In genomic region chr3:160440687-160441086, GRCh38 we compare ENCODE assay signal across 1 cellular context.
TF ChIP-seq lines count a peak whose summit lies in the region.

No MANE protein-coding gene starts in this region.

TF ChIP-seq in HEK293, 187 proteins besides CTCF, POLR2A, EP300 and RAD21 (continued from another document):
- TF ChIP-seq ELK4 (IDR thresholded peaks at IDR 0.05; ENCODE audit: borderline replicate concordance, low read depth, low read length), result no peak
- TF ChIP-seq SCRT1 (tag by site-specific recombination; IDR thresholded peaks at IDR 0.05; ENCODE audit: borderline replicate concordance), result no peak
- TF ChIP-seq GFI1B (tag by site-specific recombination; IDR thresholded peaks at IDR 0.05), result peak; percentile 70
- TF ChIP-seq ZNF121 (tag by site-specific recombination; IDR thresholded peaks at IDR 0.05), result peak; percentile 58; the same call in 1 of the 2 replicates
- TF ChIP-seq ZNF10 (tag by site-specific recombination; IDR thresholded peaks at IDR 0.05), result peak; percentile 30; the same call in 1 of the 2 replicates
- TF ChIP-seq ZNF391 (tag by site-specific recombination; IDR thresholded peaks at IDR 0.05; ENCODE audit: borderline replicate concordance, low read depth), result 0 out of 2 replicates have a peak, but pooled peaks have one; percentile 33
- TF ChIP-seq ZNF629 (tag by site-specific recombination; IDR thresholded peaks at IDR 0.05), result peak; percentile 35; the same call in 1 of the 2 replicates
- peak; percentile 89 for TF ChIP-seq OVOL3 (tag by site-specific recombination; IDR thresholded peaks at IDR 0.05)
- TF ChIP-seq ZNF664 (tag by site-specific recombination; IDR thresholded peaks at IDR 0.05), result peak; percentile 31; the same call in 1 of the 2 replicates
- TF ChIP-seq ZSCAN30 (tag by site-specific recombination; IDR thresholded peaks at IDR 0.05), result peak; percentile 12; the same call in 1 of the 2 replicates
- peak; percentile 61; the same call in 1 of the 2 replicates for TF ChIP-seq SP7 (tag by site-specific recombination; IDR thresholded peaks at IDR 0.05)
- TF ChIP-seq GLI2 (tag by site-specific recombination; IDR thresholded peaks at IDR 0.05; ENCODE audit: borderline replicate concordance, low read depth), result 0 out of 2 replicates have a peak, but pooled peaks have one; percentile 35
- peak; percentile 92 for TF ChIP-seq GLIS1 (tag by site-specific recombination; IDR thresholded peaks at IDR 0.05)
- TF ChIP-seq ZSCAN23 (tag by site-specific recombination; IDR thresholded peaks at IDR 0.05), result no peak
- TF ChIP-seq ZNF707 (tag by site-specific recombination; IDR thresholded peaks at IDR 0.05), result no peak
- peak; percentile 91 for TF ChIP-seq ZNF843 (tag by site-specific recombination; IDR thresholded peaks at IDR 0.05)
- TF ChIP-seq KLF9 (tag by site-specific recombination; IDR thresholded peaks at IDR 0.05; ENCODE audit: low read depth), result no peak
- peak; percentile 64; the same call in 1 of the 2 replicates for TF ChIP-seq ZNF561 (tag by site-specific recombination; IDR thresholded peaks at IDR 0.05; ENCODE audit: borderline replicate concordance)
- TF ChIP-seq ZEB2 (tag by site-specific recombination; IDR thresholded peaks at IDR 0.05), result peak; percentile 44; the same call in 1 of the 2 replicates
